In the genomic region with DNA sequence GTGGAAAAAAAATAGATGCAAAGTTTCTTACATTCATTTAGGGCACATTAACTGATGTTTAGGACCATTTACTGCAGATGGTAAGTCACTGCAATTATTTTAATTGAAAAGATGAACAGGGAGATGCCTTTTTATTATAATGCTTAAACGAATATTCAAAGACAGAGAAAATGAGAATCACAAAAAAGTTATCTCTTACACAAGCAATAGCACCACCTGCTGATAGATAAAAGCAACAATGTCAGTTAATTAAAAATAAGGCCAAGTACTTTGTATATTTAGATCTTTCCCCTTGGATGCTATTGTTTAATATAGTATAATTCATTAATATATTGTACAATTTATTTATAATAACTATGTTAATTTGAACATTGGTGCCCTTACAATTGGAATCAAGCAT, we compare ENCODE assay signal across 8 cellular contexts. TPM values are rescaled to one million over a fixed set of nuclear protein-coding genes. Genes with fewer than 3 reads are reported as not detected.
DNase-seq lines count a peak whose midpoint lies in the region; ATAC-seq and TF ChIP-seq lines count a peak whose summit lies in the region.

No MANE protein-coding gene starts in this region.

- no peaks in the 10 kb centered on the region for H3K9me3 ChIP-seq in sigmoid colon

- intact Hi-C loops in sigmoid colon (cut with DNase I), result loop anchor here (2.0 to 5.0 kb wide), 3 partner anchors 56 to 180 kb away; a partner anchor contains a TSS

- WGBS in sigmoid colon, 2 donors, result 27 to 33% methylated on average over 1 of the region's 1 CpG

- no peaks in the 10 kb centered on the region for H3K36me3 ChIP-seq in sigmoid colon

- H3K27ac ChIP-seq in sigmoid colon, result no peak overlapping the region

- no peaks in the 10 kb centered on the region for H3K4me1 ChIP-seq in sigmoid colon

- peak; percentile 2 to 11 for DNase-seq in NCI-H446 (lab: John Stamatoyannopoulos, UW)
- DNase-seq in NCI-H446 treated with DMSO at 0.1 percent for 48 hours (lab: John Stamatoyannopoulos, UW), result no peak
- peak; percentile 30 for DNase-seq in NCI-H524 treated with DMSO at 0.1 percent for 48 hours (lab: John Stamatoyannopoulos, UW)
- DNase-seq in dermis blood vessel endothelial cell, result peak; percentile 39
- no peak for DNase-seq in sigmoid colon
- DNase-seq in anterior cingulate cortex (lab: John Stamatoyannopoulos, UW), result no peak

- no peak for ATAC-seq in GM21526 (IDR thresholded peaks at IDR 0.05; ENCODE audit: low FRiP score, unreplicated experiment)
- ATAC-seq in HG02678 (IDR thresholded peaks at IDR 0.05; ENCODE audit: unreplicated experiment), result no peak

- H3K27me3 ChIP-seq in sigmoid colon, result no peaks in the 10 kb centered on the region

- TF ChIP-seq CTCF in sigmoid colon (IDR thresholded peaks at IDR 0.05), result peak; percentile 10 to 50 (median 33)

- no peak overlapping the region for H3K4me3 ChIP-seq in sigmoid colon

- TF ChIP-seq POLR2A in sigmoid colon (IDR thresholded peaks at IDR 0.05), result no peak

- TF ChIP-seq EP300 in sigmoid colon (IDR thresholded peaks at IDR 0.05), result no peak

RNA-seq across cellular contexts. Expression of a gene that starts 55.9 kb away (rescaled TPM):
- total RNA-seq in dermis blood vessel endothelial cell (28.6 and 31.4 TPM in 2 replicates), sigmoid colon (10 to 100 TPM; 15.0 to 22.8 (median 17.2) TPM)
- polyA plus RNA-seq in sigmoid colon, result 10 to 100 TPM in 2 of 3 donors, 1 to 10 TPM in 1; 5.8 to 10.8 (median 10.4) TPM

RNA-seq across cellular contexts. Expression of a gene that starts 56.3 kb away (rescaled TPM):
- total RNA-seq in dermis blood vessel endothelial cell, result 46.8 and 131 TPM in 2 replicates
- total RNA-seq in sigmoid colon, result 10 to 100 TPM; 25.1 to 44.6 (median 31.3) TPM
- 10 to 100 TPM; 13.8 to 29.2 (median 19.9) TPM for polyA plus RNA-seq in sigmoid colon

Comparison
In these comparisons a context has a peak if more than half of its experiments do, and no peak if none do; other contexts are left out.
1. DNase-seq: peak in NCI-H446 (2 of 2), NCI-H524 treated with DMSO at 0.1 percent for 48 hours (single experiment) and dermis blood vessel endothelial cell (single experiment); none in NCI-H446 treated with DMSO at 0.1 percent for 48 hours (single experiment), sigmoid colon (single experiment) and anterior cingulate cortex (0 of 58).